1 cellular context compared by ENCODE assay signal in genomic region chr6:25511386-25511785, GRCh38.
TF ChIP-seq lines count a peak whose summit lies in the region.

No MANE protein-coding gene starts in this region.

TF ChIP-seq in SK-N-SH, 30 proteins besides CTCF, POLR2A, EP300 and RAD21 (continued from another document):
- TF ChIP-seq SMC3 (IDR thresholded peaks at IDR 0.05; ENCODE audit: low read depth, low read length) = no peak
- no peak for TF ChIP-seq CHD2 (IDR thresholded peaks at IDR 0.05; ENCODE audit: low read length, partially characterized antibody)
- no peak for TF ChIP-seq USF2 (IDR thresholded peaks at IDR 0.05; ENCODE audit: borderline replicate concordance, low read depth, low read length)
